In genomic region chr13:43877788-43878187, GRCh38 we compare ENCODE assay signal across 14 cellular contexts. TPM values are rescaled to one million over a fixed set of nuclear protein-coding genes. Genes with fewer than 3 reads are reported as not detected.
DNase-seq lines count a peak whose midpoint lies in the region; ATAC-seq, FAIRE-seq and TF ChIP-seq lines count a peak whose summit lies in the region.
"Had no signal": no experiment of that assay in that cellular context is flagged by ENCODE, and none has a peak within 500 bp of the region (broad histone marks: within the 10 kb centered on the region; RNA-seq: fewer than 3 reads in every experiment).

No MANE protein-coding gene starts in this region.

- no peaks in the 10 kb centered on the region for H3K9me3 ChIP-seq in small intestine (ENCODE audit: control insufficient read depth, low read depth)
- H3K9me3 ChIP-seq in tibial artery: no peaks in the 10 kb centered on the region
- no peaks in the 10 kb centered on the region for H3K9me3 ChIP-seq in effector memory CD4-positive, alpha-beta T cell (ENCODE audit: control insufficient read depth, low read length)

- H3K36me3 Mint-ChIP-seq in activated CD4-positive, alpha-beta T cell treated with anti-CD3 and anti-CD28 coated beads for 36 hours (ENCODE audit: low read depth): peaks cover 3% of the 10 kb centered on the region
- H3K36me3 Mint-ChIP-seq in central memory CD8-positive, alpha-beta T cell (ENCODE audit: insufficient read depth): peaks cover 2% of the 10 kb centered on the region

- no peaks in the 10 kb centered on the region for H3K9me3 Mint-ChIP-seq in activated CD4-positive, alpha-beta T cell treated with anti-CD3 and anti-CD28 coated beads for 36 hours (ENCODE audit: low read depth)
- H3K9me3 Mint-ChIP-seq in central memory CD8-positive, alpha-beta T cell: no peaks in the 10 kb centered on the region

- H3K4me3 ChIP-seq in KMS-11 (IDR thresholded peaks at IDR 0.05; ENCODE audit: insufficient read depth, low read depth, low read length) (no peak overlapping the region), small intestine (ENCODE audit: low read depth in 1 of 2, low read length in 2 of 2) (no peak overlapping the region), tibial artery (no peak overlapping the region)
- H3K4me3 ChIP-seq in effector memory CD4-positive, alpha-beta T cell (ENCODE audit: insufficient read depth, low read depth, low read length, poor library complexity, severe bottlenecking): no peak overlapping the region

- WGBS in small intestine, 3 donors: 76 to 90% (median 84%) methylated on average over 1 of the region's 1 CpG

- H3K36me3 ChIP-seq in KMS-11 (ENCODE audit: insufficient read depth) (no peaks in the 10 kb centered on the region), small intestine (ENCODE audit: control insufficient read depth in 2 of 2, insufficient read depth in 2 of 2, low read length in 2 of 2) (no peaks in the 10 kb centered on the region), tibial artery (no peaks in the 10 kb centered on the region)
- no peaks in the 10 kb centered on the region for H3K36me3 ChIP-seq in effector memory CD4-positive, alpha-beta T cell (ENCODE audit: control insufficient read depth, insufficient read depth, low read length)

- H4K20me1 ChIP-seq in KMS-11 (ENCODE audit: insufficient read depth): no peaks in the 10 kb centered on the region

- H3K4me3 Mint-ChIP-seq in activated CD4-positive, alpha-beta T cell treated with anti-CD3 and anti-CD28 coated beads for 36 hours: peak overlapping the region; percentile 79
- H3K4me3 Mint-ChIP-seq in central memory CD8-positive, alpha-beta T cell: peak overlapping the region; percentile 86

- H3K4me1 Mint-ChIP-seq in activated CD4-positive, alpha-beta T cell treated with anti-CD3 and anti-CD28 coated beads for 36 hours: peaks cover 22% of the 10 kb centered on the region
- H3K4me1 Mint-ChIP-seq in central memory CD8-positive, alpha-beta T cell: peaks cover 13% of the 10 kb centered on the region

- no peak overlapping the region for H2AFZ ChIP-seq in KMS-11 (ENCODE audit: low read depth)

- ATAC-seq in activated CD4-positive, alpha-beta T cell treated with anti-CD3 and anti-CD28 coated beads for 36 hours: no peak
- no peak for ATAC-seq in central memory CD8-positive, alpha-beta T cell (replicated peaks; ENCODE audit: extremely low read depth, poor library complexity, severe bottlenecking)
- ATAC-seq: activated CD4-positive, CD25-positive, alpha-beta regulatory T cell treated with anti-CD3 and anti-CD28 coated beads, Interleukin-2, amount 50 U/mL, for 24 hours had no signal

- H3K27me3 ChIP-seq in KMS-11 (ENCODE audit: insufficient read depth, low read depth) (no peaks in the 10 kb centered on the region), small intestine (ENCODE audit: control insufficient read depth in 2 of 2, insufficient read depth in 2 of 2, low read length in 2 of 2) (no peaks in the 10 kb centered on the region), tibial artery (no peaks in the 10 kb centered on the region)
- no peaks in the 10 kb centered on the region for H3K27me3 ChIP-seq in effector memory CD4-positive, alpha-beta T cell (replicated peaks; ENCODE audit: control insufficient read depth, insufficient read depth, low read length, poor library complexity, severe bottlenecking)

- DNase-seq in activated CD4-positive, alpha-beta T cell treated with anti-CD3 and anti-CD28 coated beads for 36 hours: no peak
- no peak for DNase-seq in activated CD4-positive, alpha-beta T cell treated with anti-CD3 and anti-CD28 coated beads, Interleukin-2, amount 50 U/mL, for 1 hour
- DNase-seq in central memory CD8-positive, alpha-beta T cell (ENCODE audit: low spot score in 2 of 2): no peak
- peak; percentile 4 for DNase-seq in small intestine
- DNase-seq in tibial artery: no peak
- no peak for DNase-seq in head of caudate nucleus
- no peak for DNase-seq in effector memory CD4-positive, alpha-beta T cell
- DNase-seq: activated naive CD4-positive, alpha-beta T cell treated with anti-CD3 and anti-CD28 coated beads, Interleukin-2, amount 50 U/mL, for 16 hours; AML-193; effector CD8-positive, alpha-beta T cell; NCI-H2081; RPMI8226 had no signal

- no peak for TF ChIP-seq CTCF in KMS-11 (conservative IDR thresholded peaks at IDR 0.05; ENCODE audit: low read depth, low read length)
- TF ChIP-seq CTCF in tibial artery (IDR thresholded peaks at IDR 0.05): no peak

- H3K27ac Mint-ChIP-seq in activated CD4-positive, alpha-beta T cell treated with anti-CD3 and anti-CD28 coated beads for 36 hours: no peak overlapping the region
- H3K27ac Mint-ChIP-seq in central memory CD8-positive, alpha-beta T cell (ENCODE audit: low read depth): peak overlapping the region; percentile 29

- H3K4me1 ChIP-seq in KMS-11 (ENCODE audit: low read depth, poor library complexity, severe bottlenecking) (peaks cover 36% of the 10 kb centered on the region), small intestine (ENCODE audit: control insufficient read depth in 2 of 2, insufficient read depth in 1 of 2, low read depth in 1 of 2, low read length in 1 of 2) (no peaks in the 10 kb centered on the region), tibial artery (peaks cover 0 to 13% (median 4%) of the 10 kb centered on the region in 4 donors)
- peaks cover 3% of the 10 kb centered on the region for H3K4me1 ChIP-seq in effector memory CD4-positive, alpha-beta T cell (ENCODE audit: control insufficient read depth, insufficient read depth, low read length, poor library complexity, severe bottlenecking)

- peaks cover 13% of the 10 kb centered on the region for H3K27me3 Mint-ChIP-seq in activated CD4-positive, alpha-beta T cell treated with anti-CD3 and anti-CD28 coated beads for 36 hours
- no peaks in the 10 kb centered on the region for H3K27me3 Mint-ChIP-seq in central memory CD8-positive, alpha-beta T cell

- H3K27ac ChIP-seq in KMS-11 (no peak overlapping the region), small intestine (ENCODE audit: low read depth in 1 of 2, low read length in 1 of 2) (no peak overlapping the region), tibial artery (no peak overlapping the region)
- no peak overlapping the region for H3K27ac ChIP-seq in effector memory CD4-positive, alpha-beta T cell (ENCODE audit: insufficient read depth, low read length, poor library complexity, severe bottlenecking)

- no peak for FAIRE-seq in small intestine (lab: Jason Lieb, UNC)

- no peak overlapping the region for H3K9ac ChIP-seq in KMS-11

- intact Hi-C loops in activated CD4-positive, alpha-beta T cell treated with anti-CD3 and anti-CD28 coated beads for 36 hours (cut with DNase I, micrococcal nuclease): loop anchor here (5.0 to 10.0 kb wide), 4 partner anchors 80 to 1283 kb away; no protein-coding TSS in a partner anchor
- intact Hi-C loops in tibial artery (cut with DNase I; ENCODE audit: low total_unique reads) (no loop called here), head of caudate nucleus (cut with DNase I) (loop anchor here (5.0 kb wide), 1 partner anchor 90 kb away; the partner anchor contains the start of gene ENOX1)

- no peaks in the 10 kb centered on the region for H3K79me2 ChIP-seq in KMS-11 (ENCODE audit: insufficient read depth, low read depth)

- H3K4me2 ChIP-seq in KMS-11: peak overlapping the region; percentile 71; the same call in 1 of the 2 replicates

- POLR2A ChIA-PET in activated CD4-positive, alpha-beta T cell treated with anti-CD3 and anti-CD28 coated beads for 36 hours (lab: Charles Lee): no interaction called here

- CTCF ChIA-PET in activated CD4-positive, alpha-beta T cell treated with anti-CD3 and anti-CD28 coated beads for 36 hours (lab: Charles Lee): interaction anchor here (0.7 kb wide), 1 partner anchor 987 kb away, joined by 5 read pairs; no protein-coding TSS in a partner anchor

RNA-seq across cellular contexts. Expression of gene CCDC122, which starts 1.8 kb away (rescaled TPM):
- 1 to 10 TPM; 2.0 to 3.1 TPM for total RNA-seq in activated CD4-positive, alpha-beta T cell treated with anti-CD3 and anti-CD28 coated beads for 36 hours
- polyA plus RNA-seq in small intestine: 10 to 100 TPM in 1 of 3 donors, 1 to 10 TPM in 1, under 1 TPM in 1; 0.81 to 13.0 (median 2.8) TPM

RNA-seq across cellular contexts. Expression of gene LACC1, which starts 1.9 kb away (rescaled TPM):
- 1 to 10 TPM; 2.6 to 3.1 TPM for total RNA-seq in activated CD4-positive, alpha-beta T cell treated with anti-CD3 and anti-CD28 coated beads for 36 hours
- 10 to 100 TPM in 2 of 3 donors, 1 to 10 TPM in 1; 4.1 to 13.0 (median 13.0) TPM for polyA plus RNA-seq in small intestine
